1 cellular context compared by ENCODE assay signal in the genomic region with DNA sequence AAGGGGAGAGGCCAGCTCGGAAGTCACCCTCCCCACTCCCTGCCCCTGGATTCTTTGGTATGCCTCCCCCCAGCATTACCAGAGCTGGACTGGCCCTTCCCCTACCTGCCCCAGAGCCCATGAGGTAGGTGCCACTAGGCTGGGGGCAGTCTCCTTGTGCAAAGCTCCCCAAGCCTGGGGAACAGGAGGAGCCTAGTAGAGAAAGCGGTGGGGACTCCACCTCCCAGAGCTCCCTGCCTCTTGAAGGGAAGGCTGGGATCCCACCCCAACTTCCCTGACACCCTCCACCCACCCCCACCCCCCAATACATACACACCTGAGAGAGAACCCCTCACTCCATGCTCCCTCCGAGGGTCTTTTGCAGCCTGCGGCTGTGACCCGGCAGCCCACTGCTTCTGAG.
TF ChIP-seq lines count a peak whose summit lies in the region.

No MANE protein-coding gene starts in this region.

TF ChIP-seq in A549, 52 proteins besides CTCF, POLR2A, EP300 and RAD21 (continued from another document):
- TF ChIP-seq CBX2 (IDR thresholded peaks at IDR 0.05; ENCODE audit: borderline replicate concordance, low read depth) = no peak
- TF ChIP-seq ZC3H11A (IDR thresholded peaks at IDR 0.05) = no peak
- no peak for TF ChIP-seq CHD4 (IDR thresholded peaks at IDR 0.05; ENCODE audit: borderline replicate concordance)
- no peak for TF ChIP-seq POLR2AphosphoS2 (conservative IDR thresholded peaks at IDR 0.05; ENCODE audit: low read length)
- no peak for TF ChIP-seq ZSCAN20 (CRISPR knock-in tag; IDR thresholded peaks at IDR 0.05)
- TF ChIP-seq KDM1A (IDR thresholded peaks at IDR 0.05; ENCODE audit: low read depth) = no peak
- TF ChIP-seq HOXA7 (CRISPR knock-in tag; IDR thresholded peaks at IDR 0.05) = no peak
- no peak for TF ChIP-seq KDM5A (IDR thresholded peaks at IDR 0.05)
- no peak for TF ChIP-seq NFE2L2 (conservative IDR thresholded peaks at IDR 0.05; ENCODE audit: low read length)
- no peak for TF ChIP-seq JUNB (IDR thresholded peaks at IDR 0.05)
